10 cellular contexts compared by ENCODE assay signal in genomic region chr12:54018608-54018984, GRCh38. TPM values are rescaled to one million over a fixed set of nuclear protein-coding genes. Genes with fewer than 3 reads are reported as not detected.
DNase-seq lines count a peak whose midpoint lies in the region; ATAC-seq lines count a peak whose summit lies in the region.
"Had no signal": no experiment of that assay in that cellular context is flagged by ENCODE, and none has a peak within 500 bp of the region (broad histone marks: within the 10 kb centered on the region; RNA-seq: fewer than 3 reads in every experiment).

No MANE protein-coding gene starts in this region.

- no peaks in the 10 kb centered on the region for H3K36me3 Mint-ChIP-seq in CD4-positive, CD25-positive, alpha-beta regulatory T cell
- H3K36me3 Mint-ChIP-seq in activated T-helper 2 cell treated with anti-CD3 and anti-CD28 coated beads, Interferon-gamma antibody, Interleukin-2, Interleukin-4, amounts not matched to agents 10 μg/mL and 5 μg/mL and 100 μg/mL, durations not matched to agents 14 hours and 24 hours and 36 hours (ENCODE audit: low read depth), result peaks cover 5% of the 10 kb centered on the region
- H3K36me3 Mint-ChIP-seq in naive B cell, result no peaks in the 10 kb centered on the region

- no peak overlapping the region for H3K27ac ChIP-seq in CD4-positive, CD25-positive, alpha-beta regulatory T cell (ENCODE audit: insufficient read depth, low read length, poor library complexity, severe bottlenecking)
- no peak overlapping the region for H3K27ac ChIP-seq in HUES64 (ENCODE audit: low read depth, low read length)

- peaks cover 0 to 8% (median 0%) of the 10 kb centered on the region in 7 donors for H3K9me3 Mint-ChIP-seq in CD4-positive, CD25-positive, alpha-beta regulatory T cell
- no peaks in the 10 kb centered on the region for H3K9me3 Mint-ChIP-seq in activated T-helper 2 cell treated with anti-CD3 and anti-CD28 coated beads, Interferon-gamma antibody, Interleukin-2, Interleukin-4, amounts not matched to agents 10 μg/mL and 5 μg/mL and 100 μg/mL, durations not matched to agents 14 hours and 24 hours and 36 hours
- H3K9me3 Mint-ChIP-seq in naive B cell, result peaks cover 0 to 12% (median 3%) of the 10 kb centered on the region in 7 donors

- H3K4me1 Mint-ChIP-seq in CD4-positive, CD25-positive, alpha-beta regulatory T cell, result peaks cover 0 to 33% (median 15%) of the 10 kb centered on the region in 4 donors
- H3K4me1 Mint-ChIP-seq in activated T-helper 2 cell treated with anti-CD3 and anti-CD28 coated beads, Interferon-gamma antibody, Interleukin-2, Interleukin-4, amounts not matched to agents 10 μg/mL and 5 μg/mL and 100 μg/mL, durations not matched to agents 14 hours and 24 hours and 36 hours (ENCODE audit: low read depth), result peaks cover 17% of the 10 kb centered on the region
- peaks cover 22 to 36% (median 25%) of the 10 kb centered on the region in 3 donors for H3K4me1 Mint-ChIP-seq in naive B cell

- peaks cover 25% of the 10 kb centered on the region for H3K4me1 ChIP-seq in CD4-positive, CD25-positive, alpha-beta regulatory T cell (ENCODE audit: control insufficient read depth, insufficient read depth, low read length, poor library complexity, severe bottlenecking)
- H3K4me1 ChIP-seq in HUES64 (ENCODE audit: insufficient read depth, low read length), result peaks cover 19% of the 10 kb centered on the region; the same call in 1 of the 2 replicates

- ATAC-seq in CD4-positive, CD25-positive, alpha-beta regulatory T cell (ENCODE audit: low read depth in 2 of 2), result no peak
- no peak for ATAC-seq in naive B cell (ENCODE audit: low read depth in 2 of 2)
- ATAC-seq in GM18517 (IDR thresholded peaks at IDR 0.05; ENCODE audit: unreplicated experiment), result no peak

- no peaks in the 10 kb centered on the region for H3K9me3 ChIP-seq in CD4-positive, CD25-positive, alpha-beta regulatory T cell (ENCODE audit: control insufficient read depth in 2 of 2, low read length in 2 of 2)
- no peaks in the 10 kb centered on the region for H3K9me3 ChIP-seq in HUES64 (ENCODE audit: insufficient read depth, low read depth, low read length)
- H3K9me3 ChIP-seq: upper lobe of left lung had no signal

- peaks cover 93% of the 10 kb centered on the region for H3K27me3 Mint-ChIP-seq in CD4-positive, CD25-positive, alpha-beta regulatory T cell
- H3K27me3 Mint-ChIP-seq in activated T-helper 2 cell treated with anti-CD3 and anti-CD28 coated beads, Interferon-gamma antibody, Interleukin-2, Interleukin-4, amounts not matched to agents 10 μg/mL and 5 μg/mL and 100 μg/mL, durations not matched to agents 14 hours and 24 hours and 36 hours (ENCODE audit: low read depth), result peaks cover 75% of the 10 kb centered on the region
- H3K27me3 Mint-ChIP-seq in naive B cell, result peaks cover 66 to 84% (median 82%) of the 10 kb centered on the region in 3 donors

- H3K9ac ChIP-seq in HUES64 (ENCODE audit: low read depth, low read length), result no peak overlapping the region

- intact Hi-C loops in activated T-helper 2 cell treated with anti-CD3 and anti-CD28 coated beads, Interferon-gamma antibody, Interleukin-2, Interleukin-4, amounts not matched to agents 10 μg/mL and 5 μg/mL and 100 μg/mL, durations not matched to agents 14 hours and 24 hours and 36 hours (cut with micrococcal nuclease), result loop anchor here (2.0 to 10.0 kb wide), 3 partner anchors 14 to 1014 kb away; partner anchors contain the start of genes EIF4B and HOXC5

- peak overlapping the region in 3 of 4 donors; percentile 46 to 86 (median 80) for H3K4me3 Mint-ChIP-seq in CD4-positive, CD25-positive, alpha-beta regulatory T cell
- peak overlapping the region; percentile 30 for H3K4me3 Mint-ChIP-seq in activated T-helper 2 cell treated with anti-CD3 and anti-CD28 coated beads, Interferon-gamma antibody, Interleukin-2, Interleukin-4, amounts not matched to agents 10 μg/mL and 5 μg/mL and 100 μg/mL, durations not matched to agents 14 hours and 24 hours and 36 hours (ENCODE audit: low read depth)
- peak overlapping the region in 6 of 8 donors; percentile 61 to 89 (median 74) for H3K4me3 Mint-ChIP-seq in naive B cell

- H3K4me3 ChIP-seq in CD4-positive, CD25-positive, alpha-beta regulatory T cell (ENCODE audit: low read depth, low read length), result no peak overlapping the region
- H3K4me3 ChIP-seq in HUES64 (ENCODE audit: low read length), result peak overlapping the region; percentile 37

- H3K27me3 ChIP-seq in CD4-positive, CD25-positive, alpha-beta regulatory T cell (ENCODE audit: control insufficient read depth, insufficient read depth, low read length), result peaks cover 46% of the 10 kb centered on the region
- H3K27me3 ChIP-seq in HUES64 (ENCODE audit: insufficient read depth, low read length), result peaks cover 100% of the 10 kb centered on the region

- 5% methylated on average over 18 of the region's 22 CpGs for WGBS in HUES64

- H3K27ac Mint-ChIP-seq in CD4-positive, CD25-positive, alpha-beta regulatory T cell, result no peak overlapping the region
- no peak overlapping the region for H3K27ac Mint-ChIP-seq in activated T-helper 2 cell treated with anti-CD3 and anti-CD28 coated beads, Interferon-gamma antibody, Interleukin-2, Interleukin-4, amounts not matched to agents 10 μg/mL and 5 μg/mL and 100 μg/mL, durations not matched to agents 14 hours and 24 hours and 36 hours
- H3K27ac Mint-ChIP-seq in naive B cell, result peak overlapping the region in 3 of 6 donors; percentile 31 to 88 (median 53)

- no peaks in the 10 kb centered on the region for H3K36me3 ChIP-seq in CD4-positive, CD25-positive, alpha-beta regulatory T cell (ENCODE audit: control insufficient read depth, insufficient read depth, low read length)
- no peaks in the 10 kb centered on the region for H3K36me3 ChIP-seq in HUES64 (ENCODE audit: insufficient read depth, low read length)
- H3K36me3 ChIP-seq: upper lobe of left lung had no signal

- no peak for DNase-seq in CD4-positive, CD25-positive, alpha-beta regulatory T cell
- no peak for DNase-seq in activated T-helper 2 cell treated with anti-CD3 and anti-CD28 coated beads, Interferon-gamma antibody, Interleukin-2, Interleukin-4, amounts not matched to agents 10 μg/mL and 5 μg/mL and 100 μg/mL, durations not matched to agents 14 hours and 24 hours and 36 hours (ENCODE audit: low spot score)
- DNase-seq in naive B cell (no peak), D341Med (ENCODE audit: low spot score) (no peak), dermis blood vessel endothelial cell (no peak)
- DNase-seq in stimulated activated CD4-positive, alpha-beta T cell treated with anti-CD3 and anti-CD28 coated beads, Interleukin-4, amount 100 ng/mL, for 1 hour, result no peak

RNA-seq across cellular contexts. Expression of gene HOXC6, which starts 9.6 kb away (rescaled TPM):
- total RNA-seq in CD4-positive, CD25-positive, alpha-beta regulatory T cell, result not detected
- not detected for polyA plus RNA-seq in CD4-positive, CD25-positive, alpha-beta regulatory T cell
- 2.9 TPM for polyA plus RNA-seq in HUES64 (2013, experiment 1 of 2)
- polyA plus RNA-seq in HUES64 (2013, experiment 2 of 2), result 5.1 TPM
- total RNA-seq in activated T-helper 2 cell treated with anti-CD3 and anti-CD28 coated beads, Interferon-gamma antibody, Interleukin-2, Interleukin-4, amounts not matched to agents 10 μg/mL and 5 μg/mL and 100 μg/mL, durations not matched to agents 14 hours and 24 hours and 36 hours, result not detected in 2 replicates
- not detected for polyA plus RNA-seq in naive B cell (ENCODE audit: low read depth in 6 of 6)
- total RNA-seq in dermis blood vessel endothelial cell, result under 0.01 and 0.05 TPM in 2 replicates

RNA-seq across cellular contexts. Expression of gene HOXC8, which starts 9.8 kb away (rescaled TPM):
- not detected for total RNA-seq in CD4-positive, CD25-positive, alpha-beta regulatory T cell
- polyA plus RNA-seq in CD4-positive, CD25-positive, alpha-beta regulatory T cell, result not detected
- polyA plus RNA-seq in HUES64 (2013, experiment 1 of 2), result 0.85 TPM
- 1.8 TPM for polyA plus RNA-seq in HUES64 (2013, experiment 2 of 2)
- not detected in 2 replicates for total RNA-seq in activated T-helper 2 cell treated with anti-CD3 and anti-CD28 coated beads, Interferon-gamma antibody, Interleukin-2, Interleukin-4, amounts not matched to agents 10 μg/mL and 5 μg/mL and 100 μg/mL, durations not matched to agents 14 hours and 24 hours and 36 hours
- polyA plus RNA-seq in naive B cell (ENCODE audit: low read depth in 6 of 6), result not detected
- total RNA-seq in dermis blood vessel endothelial cell, result not detected in 2 replicates
- total RNA-seq: mucosa of gallbladder, upper lobe of left lung had no signal

RNA-seq across cellular contexts. Expression of gene HOXC5, which starts 14.3 kb away (rescaled TPM):
- total RNA-seq in CD4-positive, CD25-positive, alpha-beta regulatory T cell, result not detected
- polyA plus RNA-seq in CD4-positive, CD25-positive, alpha-beta regulatory T cell, result not detected
- 0.30 TPM for polyA plus RNA-seq in HUES64 (2013, experiment 1 of 2)
- polyA plus RNA-seq in HUES64 (2013, experiment 2 of 2), result not detected
- total RNA-seq in activated T-helper 2 cell treated with anti-CD3 and anti-CD28 coated beads, Interferon-gamma antibody, Interleukin-2, Interleukin-4, amounts not matched to agents 10 μg/mL and 5 μg/mL and 100 μg/mL, durations not matched to agents 14 hours and 24 hours and 36 hours, result not detected in 2 replicates
- not detected for polyA plus RNA-seq in naive B cell (ENCODE audit: low read depth in 6 of 6)
- total RNA-seq in dermis blood vessel endothelial cell, result not detected in 2 replicates
- total RNA-seq: mucosa of gallbladder had no signal

RNA-seq across cellular contexts. Expression of gene HOXC9, which starts 18.6 kb away (rescaled TPM):
- total RNA-seq in CD4-positive, CD25-positive, alpha-beta regulatory T cell, result not detected
- not detected for polyA plus RNA-seq in CD4-positive, CD25-positive, alpha-beta regulatory T cell
- polyA plus RNA-seq in HUES64 (2013, experiment 1 of 2), result 0.70 TPM
- polyA plus RNA-seq in HUES64 (2013, experiment 2 of 2), result 0.70 TPM
- not detected in 2 replicates for total RNA-seq in activated T-helper 2 cell treated with anti-CD3 and anti-CD28 coated beads, Interferon-gamma antibody, Interleukin-2, Interleukin-4, amounts not matched to agents 10 μg/mL and 5 μg/mL and 100 μg/mL, durations not matched to agents 14 hours and 24 hours and 36 hours
- polyA plus RNA-seq in naive B cell (ENCODE audit: low read depth in 6 of 6), result not detected
- 0.28 and 0.68 TPM in 2 replicates for total RNA-seq in dermis blood vessel endothelial cell
- total RNA-seq: mucosa of gallbladder had no signal

RNA-seq across cellular contexts. Expression of gene HOXC10, which starts 33.6 kb away (rescaled TPM):
- total RNA-seq in CD4-positive, CD25-positive, alpha-beta regulatory T cell, result not detected
- not detected for polyA plus RNA-seq in CD4-positive, CD25-positive, alpha-beta regulatory T cell
- polyA plus RNA-seq in HUES64 (2013, experiment 1 of 2), result 0.75 TPM
- 1.3 TPM for polyA plus RNA-seq in HUES64 (2013, experiment 2 of 2)
- total RNA-seq in activated T-helper 2 cell treated with anti-CD3 and anti-CD28 coated beads, Interferon-gamma antibody, Interleukin-2, Interleukin-4, amounts not matched to agents 10 μg/mL and 5 μg/mL and 100 μg/mL, durations not matched to agents 14 hours and 24 hours and 36 hours, result not detected in 2 replicates
- not detected for polyA plus RNA-seq in naive B cell (ENCODE audit: low read depth in 6 of 6)
- 0.28 and 0.85 TPM in 2 replicates for total RNA-seq in dermis blood vessel endothelial cell
- total RNA-seq: mucosa of gallbladder, upper lobe of left lung had no signal

Comparison
In these comparisons a context has a peak if more than half of its experiments do, and no peak if none do; other contexts are left out.
1. H3K4me3 Mint-ChIP-seq: peak in every context shown above with its lines; median percentile 80 in CD4-positive, CD25-positive, alpha-beta regulatory T cell; 74 in naive B cell; 30 in activated T-helper 2 cell treated with anti-CD3 and anti-CD28 coated beads, Interferon-gamma antibody, Interleukin-2, Interleukin-4, amounts not matched to agents 10 μg/mL and 5 μg/mL and 100 μg/mL, durations not matched to agents 14 hours and 24 hours and 36 hours.